In genomic region chr14:35827678-35828472, GRCh38 we compare ENCODE assay signal across 12 cellular contexts. TPM values are rescaled to one million over a fixed set of nuclear protein-coding genes. Genes with fewer than 3 reads are reported as not detected.
DNase-seq lines count a peak whose midpoint lies in the region; ATAC-seq and TF ChIP-seq lines count a peak whose summit lies in the region.
"Had no signal": no experiment of that assay in that cellular context is flagged by ENCODE, and none has a peak within 500 bp of the region (broad histone marks: within the 10 kb centered on the region; RNA-seq: fewer than 3 reads in every experiment).

No MANE protein-coding gene starts in this region.

- DNase-seq in left ventricle myocardium inferior (no peak), right atrium auricular region (ENCODE audit: low spot score) (no peak), hepatocyte (ENCODE audit: low spot score) (no peak), HT-29 (ENCODE audit: low spot score) (no peak), NCI-H226 (no peak)
- DNase-seq: activated CD4-positive, CD25-positive, alpha-beta regulatory T cell; caudate nucleus; NCI-H82; stimulated activated naive B cell treated with anti-CD40 and anti-IgM and Interleukin-4, amounts not matched to agents 10 μg/mL and 1 μg/mL and 100 μg/mL, for 72 hours had no signal

- H4K20me1 ChIP-seq in hepatocyte (ENCODE audit: insufficient read depth, poor library complexity, severe bottlenecking): no peaks in the 10 kb centered on the region

- H3K27me3 ChIP-seq in left ventricle myocardium inferior (ENCODE audit: low read depth) (no peaks in the 10 kb centered on the region), right atrium auricular region (no peaks in the 10 kb centered on the region), hepatocyte (no peaks in the 10 kb centered on the region)

- H3K9me2 ChIP-seq in hepatocyte (replicated peaks; ENCODE audit: insufficient read depth): no peaks in the 10 kb centered on the region

- peaks cover 8% of the 10 kb centered on the region for H3K36me3 ChIP-seq in left ventricle myocardium inferior
- H3K36me3 ChIP-seq in right atrium auricular region: peaks cover 5% of the 10 kb centered on the region
- no peaks in the 10 kb centered on the region for H3K36me3 ChIP-seq in hepatocyte (replicated peaks; ENCODE audit: insufficient read depth, low read depth)

- H3K4me1 ChIP-seq in left ventricle myocardium inferior (peaks cover 17% of the 10 kb centered on the region), right atrium auricular region (peaks cover 0 to 10% of the 10 kb centered on the region in 2 donors), hepatocyte (ENCODE audit: insufficient read depth) (no peaks in the 10 kb centered on the region)

- peaks cover 32% of the 10 kb centered on the region for H3K79me2 ChIP-seq in hepatocyte

- H3K27ac ChIP-seq in left ventricle myocardium inferior (replicated peaks) (no peak overlapping the region), right atrium auricular region (no peak overlapping the region), hepatocyte (no peak overlapping the region)

- H3K4me3 ChIP-seq in left ventricle myocardium inferior (peak overlapping the region; percentile 92), right atrium auricular region (no peak overlapping the region), WI38 (ENCODE audit: low read depth, low read length) (peak overlapping the region; percentile 93), hepatocyte (no peak overlapping the region)

- H3K9me3 ChIP-seq in left ventricle myocardium inferior (replicated peaks) (no peaks in the 10 kb centered on the region), right atrium auricular region (no peaks in the 10 kb centered on the region), hepatocyte (ENCODE audit: low read depth) (no peaks in the 10 kb centered on the region)

- WGBS in hepatocyte (ENCODE audit: low lambda C conversion rate, missing lambda C conversion rate): 93% methylated on average over 11 of the region's 11 CpGs

- H2AFZ ChIP-seq in hepatocyte: no peak overlapping the region

- H3K4me2 ChIP-seq in hepatocyte: peak overlapping the region; percentile 85

- intact Hi-C loops in left ventricle myocardium inferior (cut with micrococcal nuclease): no loop called here

- TF ChIP-seq CTCF in left ventricle myocardium inferior (IDR thresholded peaks at IDR 0.05; ENCODE audit: borderline replicate concordance) (no peak), right atrium auricular region (IDR thresholded peaks at IDR 0.05) (no peak), WI38 (IDR thresholded peaks at IDR 0.05; ENCODE audit: low read depth, low read length) (no peak), hepatocyte (IDR thresholded peaks at IDR 0.05; ENCODE audit: poor library complexity) (no peak)

- ATAC-seq in GM19397 (IDR thresholded peaks at IDR 0.05; ENCODE audit: unreplicated experiment) (no peak), HG03159 (IDR thresholded peaks at IDR 0.05; ENCODE audit: unreplicated experiment) (no peak)
- ATAC-seq: stimulated activated naive B cell treated with anti-CD40 and anti-IgM and Interleukin-4, amounts not matched to agents 10 μg/mL and 1 μg/mL and 100 μg/mL, for 72 hours had no signal

RNA-seq across cellular contexts. Expression of gene BRMS1L, which starts 1.7 kb away (rescaled TPM):
- total RNA-seq in left ventricle myocardium inferior (14.2 TPM), right atrium auricular region (10 to 100 TPM in 1 of 2 donors, 1 to 10 TPM in 1; 5.5 to 10.2 TPM), hepatocyte (12.6 and 14.2 TPM in 2 replicates)
- 11.5 and 14.6 TPM in 2 replicates for polyA plus RNA-seq in hepatocyte
- 0.91 and 2.9 TPM in 2 replicates for total RNA-seq in HT-29 (2014; rRNA removed; shearing (Covaris generic))

RNA-seq across cellular contexts. Expression of gene RALGAPA1, which starts 18.8 kb away (rescaled TPM):
- 31.8 TPM for total RNA-seq in left ventricle myocardium inferior
- total RNA-seq in right atrium auricular region: 10 to 100 TPM; 26.9 to 29.6 TPM
- total RNA-seq in hepatocyte: 41.6 and 50.3 TPM in 2 replicates
- polyA plus RNA-seq in hepatocyte: 14.0 and 19.2 TPM in 2 replicates
- 23.0 and 24.6 TPM in 2 replicates for total RNA-seq in HT-29 (2014; rRNA removed; shearing (Covaris generic))

Comparison
In these comparisons a context has a peak if more than half of its experiments do, and no peak if none do; other contexts are left out.
1. H3K4me3 ChIP-seq: peak in left ventricle myocardium inferior (single experiment) and WI38 (single experiment); none in right atrium auricular region (0 of 2) and hepatocyte (single experiment).